Comparison of ENCODE assay signal across 22 cellular contexts in the genomic region with DNA sequence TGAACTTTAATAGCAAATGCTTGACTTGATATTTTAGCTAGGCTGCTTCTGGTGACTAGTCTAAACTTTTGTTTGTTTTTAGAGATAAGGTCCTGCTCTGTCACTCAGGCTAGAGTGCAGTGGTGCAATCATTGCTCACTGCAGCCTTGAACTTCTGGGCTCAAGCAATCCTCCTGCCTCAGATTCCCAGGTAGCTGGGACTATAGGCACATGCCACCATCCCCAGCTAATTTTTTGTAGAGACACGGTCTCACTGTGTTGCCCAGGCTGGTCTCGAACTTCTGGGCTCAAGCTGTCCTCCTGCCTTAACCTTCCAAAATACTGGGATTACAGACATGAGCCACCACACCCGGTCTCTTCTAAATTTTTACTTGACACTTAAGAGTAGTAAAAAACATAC.
"Had no signal": no experiment of that assay in that cellular context is flagged by ENCODE, and none has a peak within 500 bp of the region (broad histone marks: within the 10 kb centered on the region; RNA-seq: fewer than 3 reads in every experiment).

No MANE protein-coding gene starts in this region.

- H3K4me3 Mint-ChIP-seq: activated CD4-positive, alpha-beta T cell treated with anti-CD3 and anti-CD28 coated beads, Interleukin-2, amount 10 ng/mL, durations not matched to agents 7 days and 5 days; activated naive CD8-positive, alpha-beta T cell; activated T-cell treated with anti-CD3 and anti-CD28 coated beads, Interleukin-2, amount 50 U/mL, for 72 hours; memory B cell; natural killer cell; stimulated activated naive CD8-positive, alpha-beta T cell treated with anti-CD3 and anti-CD28 coated beads, Interleukin-15, Interleukin-2, amounts not matched to agents 100 ng/mL and 50 ng/mL, for 24 hours; T-helper 17 cell; type B pancreatic cell had no signal

- H3K4me3 ChIP-seq: breast epithelium, gastrocnemius medialis, heart right ventricle, left ventricle myocardium inferior, suprapubic skin had no signal

- H3K27me3 ChIP-seq: breast epithelium, gastrocnemius medialis, heart right ventricle, suprapubic skin had no signal

- DNase-seq: activated CD4-positive, alpha-beta T cell treated with anti-CD3 and anti-CD28 coated beads, Interleukin-2, amount 10 ng/mL, durations not matched to agents 7 days and 5 days; activated CD8-positive, alpha-beta memory T cell treated with anti-CD3 and anti-CD28 coated beads, Interleukin-2, amount 50 U/mL, for 48 hours; activated gamma-delta T cell treated with Interleukin-2 at 50 U/mL for 16 hours; activated T-cell treated with anti-CD3 and anti-CD28 coated beads, Interleukin-2, amount 50 U/mL, for 72 hours; anterior cingulate cortex; cerebellar nuclear complex; effector memory CD4-positive, alpha-beta T cell; gastrocnemius medialis; heart right ventricle; islet precursor cell; left ventricle myocardium inferior; natural killer cell; posterior cingulate gyrus; stimulated activated CD4-positive, alpha-beta T cell treated with anti-CD3 and anti-CD28 coated beads, Interleukin-15, amount 100 ng/mL, for 24 hours; stimulated activated CD4-positive, alpha-beta T cell treated with anti-CD3 and anti-CD28 coated beads, Interleukin-4, amount 100 ng/mL, for 24 hours; T-helper 17 cell had no signal

- H3K4me1 ChIP-seq: breast epithelium, suprapubic skin had no signal

- H3K9me3 ChIP-seq: breast epithelium, gastrocnemius medialis, heart right ventricle, left ventricle myocardium inferior, suprapubic skin had no signal

- H3K4me1 Mint-ChIP-seq: memory B cell, natural killer cell had no signal

- H3K27ac ChIP-seq: breast epithelium, heart right ventricle, left ventricle myocardium inferior, suprapubic skin had no signal

- H3K36me3 Mint-ChIP-seq: natural killer cell had no signal

- H3K9me3 Mint-ChIP-seq: activated CD4-positive, alpha-beta T cell treated with anti-CD3 and anti-CD28 coated beads, Interleukin-2, amount 10 ng/mL, durations not matched to agents 7 days and 5 days; activated T-cell treated with anti-CD3 and anti-CD28 coated beads, Interleukin-2, amount 50 U/mL, for 72 hours; memory B cell; natural killer cell; stimulated activated naive CD8-positive, alpha-beta T cell treated with anti-CD3 and anti-CD28 coated beads, Interleukin-15, Interleukin-2, amounts not matched to agents 100 ng/mL and 50 ng/mL, for 24 hours; type B pancreatic cell had no signal

- H3K27me3 Mint-ChIP-seq: activated CD4-positive, alpha-beta T cell treated with anti-CD3 and anti-CD28 coated beads, Interleukin-2, amount 10 ng/mL, durations not matched to agents 7 days and 5 days; activated naive CD8-positive, alpha-beta T cell; memory B cell; stimulated activated naive CD8-positive, alpha-beta T cell treated with anti-CD3 and anti-CD28 coated beads, Interleukin-15, Interleukin-2, amounts not matched to agents 100 ng/mL and 50 ng/mL, for 24 hours; T-helper 17 cell; type B pancreatic cell had no signal

- H3K27ac Mint-ChIP-seq: activated CD4-positive, alpha-beta T cell treated with anti-CD3 and anti-CD28 coated beads, Interleukin-2, amount 10 ng/mL, durations not matched to agents 7 days and 5 days; activated naive CD8-positive, alpha-beta T cell; activated T-cell treated with anti-CD3 and anti-CD28 coated beads, Interleukin-2, amount 50 U/mL, for 72 hours; memory B cell; stimulated activated naive CD8-positive, alpha-beta T cell treated with anti-CD3 and anti-CD28 coated beads, Interleukin-15, Interleukin-2, amounts not matched to agents 100 ng/mL and 50 ng/mL, for 24 hours; T-helper 17 cell; type B pancreatic cell had no signal
